In the genomic region with DNA sequence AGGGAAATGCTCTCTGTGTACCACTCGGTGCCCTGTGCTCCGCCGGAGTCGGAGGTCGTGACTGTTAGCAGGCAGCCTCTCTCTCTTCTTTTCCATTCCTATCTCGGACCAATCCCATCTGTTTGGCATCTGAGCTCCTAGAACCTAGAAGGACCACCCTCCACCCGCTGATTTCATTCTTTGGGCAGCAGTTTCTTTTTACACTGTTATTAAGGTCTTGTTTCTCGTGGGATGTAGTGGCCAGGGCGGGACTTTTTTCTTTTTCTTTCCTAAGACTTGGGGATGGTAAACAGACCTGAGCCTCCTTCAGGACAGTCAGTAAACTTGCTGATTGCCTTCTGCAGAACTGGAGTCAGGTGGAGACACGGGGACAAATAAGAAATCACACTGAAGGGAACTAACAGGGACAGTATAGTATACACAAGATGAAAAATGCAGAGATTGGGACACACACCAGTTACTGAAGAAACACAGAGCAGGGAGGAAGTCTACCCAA, we compare ENCODE assay signal across 8 cellular contexts. TPM values are rescaled to one million over a fixed set of nuclear protein-coding genes. Genes with fewer than 3 reads are reported as not detected.
A peak's percentile ranks its signal among the peaks of the same experiment; 100 is the strongest.
DNase-seq lines count a peak whose midpoint lies in the region; ATAC-seq and TF ChIP-seq lines count a peak whose summit lies in the region.

No MANE protein-coding gene starts in this region.

- H3K36me3 ChIP-seq in cardiac muscle cell: no peaks in the 10 kb centered on the region
- H3K36me3 ChIP-seq in body of pancreas (replicated peaks in 1 of 2; ENCODE audit: insufficient read depth in 1 of 2, low read depth in 2 of 2): no peaks in the 10 kb centered on the region
- H3K36me3 ChIP-seq in lung (ENCODE audit: control insufficient read depth in 2 of 2, insufficient read depth in 2 of 2, low read length in 2 of 2): peaks cover 0 to 15% of the 10 kb centered on the region in 2 donors
- H3K36me3 ChIP-seq in uterus: no peaks in the 10 kb centered on the region

- WGBS in body of pancreas, 2 donors: 0% methylated on average over 10 of the region's 10 CpGs
- WGBS in lung, 2 donors: 0 to 2% methylated on average over 10 of the region's 10 CpGs

- ATAC-seq in left ventricle myocardium superior: no peak
- ATAC-seq in body of pancreas: no peak
- no peak for ATAC-seq in lung (ENCODE audit: insufficient read depth, low FRiP score)
- no peak for ATAC-seq in GM19023 (IDR thresholded peaks at IDR 0.05; ENCODE audit: unreplicated experiment)

- peak overlapping the region; percentile 82 for H3K27ac ChIP-seq in cardiac muscle cell
- peak overlapping the region; percentile 79 to 96 (median 93) for H3K27ac ChIP-seq in body of pancreas
- peak overlapping the region; percentile 91 for H3K27ac ChIP-seq in lung (ENCODE audit: low read depth in 1 of 2, low read length in 1 of 2)
- peak overlapping the region; percentile 85 to 92 for H3K27ac ChIP-seq in uterus

- TF ChIP-seq CTCF in cardiac muscle cell (IDR thresholded peaks at IDR 0.05; ENCODE audit: low read depth, low read length) (no peak), body of pancreas (IDR thresholded peaks at IDR 0.05) (no peak), lung (IDR thresholded peaks at IDR 0.05; ENCODE audit: control extremely low read depth, extremely low read depth) (no peak), uterus (IDR thresholded peaks at IDR 0.05) (no peak)

- intact Hi-C loops in left ventricle myocardium superior (cut with micrococcal nuclease) (no loop called here), body of pancreas (cut with DNase I) (no loop called here), uterus (cut with DNase I; ENCODE audit: low total_unique reads) (no loop called here)

- H3K4me1 ChIP-seq in cardiac muscle cell (ENCODE audit: low read depth): peaks cover 7% of the 10 kb centered on the region
- peaks cover 20% of the 10 kb centered on the region for H3K4me1 ChIP-seq in body of pancreas
- peaks cover 7 to 10% of the 10 kb centered on the region in 2 donors for H3K4me1 ChIP-seq in lung (ENCODE audit: control insufficient read depth in 2 of 2, insufficient read depth in 2 of 2, low read length in 2 of 2)
- peaks cover 5 to 6% of the 10 kb centered on the region in 2 donors for H3K4me1 ChIP-seq in uterus

- TF ChIP-seq POLR2A in body of pancreas (IDR thresholded peaks at IDR 0.05): no peak
- no peak for TF ChIP-seq POLR2A in uterus (IDR thresholded peaks at IDR 0.05)

- H3K9me3 ChIP-seq in cardiac muscle cell (ENCODE audit: low read depth): no peaks in the 10 kb centered on the region
- H3K9me3 ChIP-seq in body of pancreas: no peaks in the 10 kb centered on the region
- no peaks in the 10 kb centered on the region for H3K9me3 ChIP-seq in lung (ENCODE audit: control insufficient read depth in 2 of 2, insufficient read depth in 1 of 2, low read length in 1 of 2)
- no peaks in the 10 kb centered on the region for H3K9me3 ChIP-seq in uterus

- no peaks in the 10 kb centered on the region for H3K27me3 ChIP-seq in cardiac muscle cell
- H3K27me3 ChIP-seq in body of pancreas: no peaks in the 10 kb centered on the region
- no peaks in the 10 kb centered on the region for H3K27me3 ChIP-seq in lung (ENCODE audit: control insufficient read depth, insufficient read depth)
- no peaks in the 10 kb centered on the region for H3K27me3 ChIP-seq in uterus

- no peak for DNase-seq in cardiac muscle cell (ENCODE audit: low read depth in 1 of 2, low spot score in 1 of 2)
- DNase-seq in left ventricle myocardium superior: no peak
- DNase-seq in body of pancreas: no peak
- no peak for DNase-seq in lung (ENCODE audit: low spot score)
- DNase-seq in uterus: no peak
- no peak for DNase-seq in SKM-1 (lab: John Stamatoyannopoulos, UW; ENCODE audit: unreplicated experiment)
- DNase-seq in NCI-H226: no peak

- H3K4me3 ChIP-seq in cardiac muscle cell (peak overlapping the region; percentile 88), body of pancreas (peak overlapping the region; percentile 77 to 88), lung (peak overlapping the region; percentile 96), uterus (peak overlapping the region; percentile 56 to 97)

RNA-seq across cellular contexts. Expression of a gene that starts 0.5 kb away (rescaled TPM):
- 48.0 and 51.8 TPM in 2 replicates for total RNA-seq in cardiac muscle cell
- 39.7 and 71.0 TPM in 2 replicates for polyA plus RNA-seq in cardiac muscle cell
- 51.6 TPM for total RNA-seq in left ventricle myocardium superior
- 10 to 100 TPM; 15.6 to 23.4 TPM for total RNA-seq in body of pancreas
- total RNA-seq in lung: 10 to 100 TPM; 57.1 to 67.2 TPM
- 10 to 100 TPM; 35.1 to 65.6 TPM for polyA plus RNA-seq in lung
- 10 to 100 TPM in 3 of 4 donors, 1 to 10 TPM in 1; 6.7 to 32.0 (median 22.4) TPM for total RNA-seq in uterus

RNA-seq across cellular contexts. Expression of a gene that starts 31.3 kb away (rescaled TPM):
- total RNA-seq in cardiac muscle cell: 16.9 and 30.2 TPM in 2 replicates
- polyA plus RNA-seq in cardiac muscle cell: 17.8 TPM in 2 replicates
- total RNA-seq in left ventricle myocardium superior: 19.4 TPM
- 10 to 100 TPM; 15.0 to 17.1 TPM for total RNA-seq in body of pancreas
- 10 to 100 TPM in 1 of 2 donors, 1 to 10 TPM in 1; 6.8 to 25.2 TPM for total RNA-seq in lung
- 10 to 100 TPM; 23.3 to 29.7 TPM for polyA plus RNA-seq in lung
- total RNA-seq in uterus: 10 to 100 TPM in 2 of 4 donors, 1 to 10 TPM in 2; 4.6 to 22.7 (median 9.5) TPM

RNA-seq across cellular contexts. Expression of a gene that starts 49.0 kb away (rescaled TPM):
- total RNA-seq in cardiac muscle cell (34.6 and 53.8 TPM in 2 replicates), left ventricle myocardium superior (7.0 TPM), body of pancreas (10 to 100 TPM; 28.0 to 42.0 TPM), lung (10 to 100 TPM; 17.9 to 27.5 TPM), uterus (10 to 100 TPM; 25.1 to 70.7 (median 39.8) TPM)
- polyA plus RNA-seq in cardiac muscle cell (38.6 and 58.1 TPM in 2 replicates), lung (10 to 100 TPM in 1 of 2 donors, 1 to 10 TPM in 1; 6.0 to 10.7 TPM)

RNA-seq across cellular contexts. Expression of a gene that starts 49.0 kb away (rescaled TPM):
- total RNA-seq in cardiac muscle cell: 87.1 and 93.3 TPM in 2 replicates
- polyA plus RNA-seq in cardiac muscle cell: 75.1 and 81.1 TPM in 2 replicates
- total RNA-seq in left ventricle myocardium superior: 30.7 TPM
- total RNA-seq in body of pancreas: 10 to 100 TPM; 37.4 to 89.7 TPM
- 10 to 100 TPM; 32.4 to 63.8 TPM for total RNA-seq in lung
- 10 to 100 TPM; 40.8 to 57.5 TPM for polyA plus RNA-seq in lung
- 10 to 100 TPM in 3 of 4 donors, 1 to 10 TPM in 1; 3.2 to 37.9 (median 29.6) TPM for total RNA-seq in uterus

RNA-seq across cellular contexts. Expression of a gene that starts 49.4 kb away (rescaled TPM):
- 15.5 and 18.6 TPM in 2 replicates for total RNA-seq in cardiac muscle cell
- polyA plus RNA-seq in cardiac muscle cell: 54.2 and 63.5 TPM in 2 replicates
- total RNA-seq in left ventricle myocardium superior: 41.4 TPM
- 10 to 100 TPM in 1 of 2 donors, 1 to 10 TPM in 1; 6.3 to 11.4 TPM for total RNA-seq in body of pancreas
- 10 to 100 TPM; 17.2 to 28.9 TPM for total RNA-seq in lung
- polyA plus RNA-seq in lung: 10 to 100 TPM; 14.6 to 17.1 TPM
- 10 to 100 TPM in 2 of 4 donors, 1 to 10 TPM in 1, under 1 TPM in 1; 0.29 to 14.0 (median 9.7) TPM for total RNA-seq in uterus
